29 cellular contexts compared by ENCODE assay signal in the genomic region with DNA sequence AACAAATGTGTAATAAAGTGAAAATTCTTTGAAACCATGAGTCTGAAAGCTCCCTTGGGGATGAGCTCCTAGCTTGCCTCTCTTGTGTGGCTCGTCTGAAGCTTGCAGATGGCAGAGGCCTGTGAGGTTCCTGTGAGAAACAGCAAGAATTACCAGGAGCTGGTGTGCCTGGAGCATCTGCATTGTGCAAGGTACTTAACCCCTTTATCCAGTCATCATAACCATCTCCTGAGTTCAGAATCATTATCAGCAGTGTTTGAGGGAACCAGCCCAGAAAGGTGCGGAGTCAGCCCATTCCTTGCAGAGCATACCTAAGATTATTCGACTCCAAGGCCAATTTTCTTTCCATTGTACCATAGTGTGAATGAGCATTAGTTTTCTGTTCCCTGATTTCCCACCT.
"Had no signal": no experiment of that assay in that cellular context is flagged by ENCODE, and none has a peak within 500 bp of the region (broad histone marks: within the 10 kb centered on the region; RNA-seq: fewer than 3 reads in every experiment).

No MANE protein-coding gene starts in this region.

- H3K4me1 Mint-ChIP-seq: mesothelial cell of epicardium, natural killer cell had no signal

- H3K4me3 ChIP-seq: left lung, lung, neural progenitor cell, psoas muscle, right lobe of liver, smooth muscle cell, stomach, testis, thyroid gland, transverse colon, upper lobe of left lung, vagina had no signal

- H3K9me3 Mint-ChIP-seq: mesothelial cell of epicardium; naive B cell; natural killer cell; nephron progenitor cell; neural progenitor cell; stimulated activated memory B cell treated with anti-CD40 and anti-IgM and Interleukin-4, amounts not matched to agents 10 μg/mL and 1 μg/mL and 100 μg/mL, for 72 hours had no signal

- DNase-seq: hippocampal formation; kidney; left colon; left lung; mesendoderm; naive B cell; natural killer cell; nephron progenitor cell; occipital lobe; psoas muscle; right lobe of liver; stimulated activated CD4-positive, alpha-beta T cell treated with anti-CD3 and anti-CD28 coated beads, Interleukin-1b, Interleukin-23, amount 100 ng/mL, for 48 hours; stimulated activated CD4-positive, alpha-beta T cell treated with anti-CD3 and anti-CD28 coated beads, Interleukin-2, amount 100 ng/mL, for 48 hours; stimulated activated CD4-positive, alpha-beta T cell treated with anti-CD3 and anti-CD28 coated beads, Interleukin-4, amount 100 ng/mL, for 4 hours; stimulated activated CD8-positive, alpha-beta memory T cell treated with anti-CD3 and anti-CD28 coated beads, Interleukin-4, amount 100 ng/mL, for 48 hours; stimulated activated naive CD8-positive, alpha-beta T cell treated with anti-CD3 and anti-CD28 coated beads, Interleukin-15, Interleukin-2, amounts not matched to agents 100 U/mL and 50 U/mL, for 24 hours; stomach; testis; transverse colon; upper lobe of left lung had no signal

- H3K27me3 ChIP-seq: left lung, neural progenitor cell, right lobe of liver, stomach, testis, thyroid gland, transverse colon, upper lobe of left lung, vagina had no signal

- H3K4me2 ChIP-seq: neural progenitor cell, smooth muscle cell had no signal

- ATAC-seq: left colon; left lung; natural killer cell; psoas muscle; right lobe of liver; stimulated activated memory B cell treated with anti-CD40 and anti-IgM and Interleukin-4, amounts not matched to agents 10 μg/mL and 1 μg/mL and 100 μg/mL, for 72 hours; stimulated activated naive CD8-positive, alpha-beta T cell treated with anti-CD3 and anti-CD28 coated beads, Interleukin-15, Interleukin-2, amounts not matched to agents 100 U/mL and 50 U/mL, for 24 hours had no signal

- H3K27ac Mint-ChIP-seq: mesothelial cell of epicardium; natural killer cell; nephron progenitor cell; neural progenitor cell; stimulated activated memory B cell treated with anti-CD40 and anti-IgM and Interleukin-4, amounts not matched to agents 10 μg/mL and 1 μg/mL and 100 μg/mL, for 72 hours had no signal

- H3K79me2 ChIP-seq: parathyroid adenoma had no signal

- H3K4me1 ChIP-seq: left lung, psoas muscle, right lobe of liver, testis, transverse colon, vagina had no signal

- H3K27ac ChIP-seq: left lung, neural progenitor cell, neutrophil, parathyroid adenoma, psoas muscle, right lobe of liver, stomach, testis, thyroid gland, transverse colon, upper lobe of left lung, vagina had no signal

- H3K36me3 Mint-ChIP-seq: mesothelial cell of epicardium; naive B cell; natural killer cell; neural progenitor cell; stimulated activated memory B cell treated with anti-CD40 and anti-IgM and Interleukin-4, amounts not matched to agents 10 μg/mL and 1 μg/mL and 100 μg/mL, for 72 hours had no signal

- H3K9me3 ChIP-seq: left lung, neutrophil, psoas muscle, right lobe of liver, stomach, testis, thyroid gland, transverse colon, upper lobe of left lung, vagina had no signal

- H3K4me3 Mint-ChIP-seq: mesothelial cell of epicardium; naive B cell; natural killer cell; nephron progenitor cell; neural progenitor cell; stimulated activated memory B cell treated with anti-CD40 and anti-IgM and Interleukin-4, amounts not matched to agents 10 μg/mL and 1 μg/mL and 100 μg/mL, for 72 hours had no signal

- H3K36me3 ChIP-seq: left lung, neural progenitor cell, neutrophil, right lobe of liver, stomach, thyroid gland, transverse colon, upper lobe of left lung, vagina had no signal
